11 cellular contexts compared by ENCODE assay signal in the genomic region with DNA sequence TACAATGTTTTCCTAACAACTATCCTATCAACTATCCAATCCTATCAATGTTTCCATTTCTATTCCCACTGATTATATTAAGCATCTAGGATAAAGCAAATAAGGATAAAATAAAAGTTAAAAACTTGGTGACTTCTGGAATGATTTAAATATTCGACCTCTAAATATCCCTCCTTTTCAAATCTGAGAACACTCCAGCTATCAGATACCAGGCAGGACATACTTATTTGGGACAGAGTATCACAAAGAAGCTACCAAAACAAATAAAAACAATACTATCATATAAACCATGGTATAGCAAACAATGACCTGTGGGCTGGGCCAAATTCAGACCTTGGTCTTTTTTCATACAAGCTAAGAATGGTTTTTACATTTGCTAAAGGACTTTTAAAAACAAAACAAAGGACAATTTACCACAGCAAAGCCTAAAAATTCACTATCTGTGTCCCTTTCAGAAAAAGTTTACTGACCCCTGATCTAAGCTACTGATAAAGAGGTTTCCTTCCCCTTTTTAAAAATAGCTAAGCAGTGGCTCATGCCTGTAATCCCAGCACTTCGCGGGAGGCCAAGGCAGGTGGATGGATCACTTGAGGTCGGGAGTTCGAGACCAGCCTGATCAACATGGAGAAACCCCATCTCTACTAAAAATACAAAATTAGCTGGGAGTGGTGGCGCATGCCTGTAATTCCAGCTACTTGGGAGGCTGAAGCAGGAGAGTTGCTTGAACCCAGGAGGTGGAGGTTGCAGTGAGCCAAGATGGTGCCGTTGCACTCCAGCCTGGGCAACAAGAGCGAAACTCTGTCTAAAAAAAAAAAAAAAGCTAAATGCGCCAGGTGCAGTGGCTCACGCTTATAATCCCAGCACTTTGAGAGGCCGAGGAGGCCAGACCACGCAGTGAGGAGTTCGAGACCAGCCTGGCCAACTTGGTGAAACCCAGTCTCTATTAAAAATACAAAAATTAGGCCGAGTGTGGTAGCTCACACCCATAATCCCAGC. TPM values are rescaled to one million over a fixed set of nuclear protein-coding genes. Genes with fewer than 3 reads are reported as not detected.
A peak's percentile ranks its signal among the peaks of the same experiment; 100 is the strongest.
DNase-seq lines count a peak whose midpoint lies in the region; ATAC-seq, FAIRE-seq and TF ChIP-seq lines count a peak whose summit lies in the region.
"Had no signal": no experiment of that assay in that cellular context is flagged by ENCODE, and none has a peak within 500 bp of the region (broad histone marks: within the 10 kb centered on the region; RNA-seq: fewer than 3 reads in every experiment).

No MANE protein-coding gene starts in this region.

- peaks cover 99% of the 10 kb centered on the region for H3K79me2 ChIP-seq in K562 (ENCODE audit: control insufficient read depth, insufficient read depth, low read length)

- H3K27ac ChIP-seq in heart left ventricle (peak overlapping the region in 7 of 12 donors; percentile 6 to 52 (median 29)), K562 (ENCODE audit: extremely low read depth, low read depth, low read length) (peak overlapping the region; percentile 37; the same call in 2 of the 3 replicates)

- no peaks in the 10 kb centered on the region for H3K9me3 Mint-ChIP-seq in stimulated activated effector memory CD8-positive, alpha-beta T cell treated with anti-CD3 and anti-CD28 coated beads, Interleukin-12 subunit alpha, Interleukin-12 subunit beta, amount 100 ng/mL, for 72 hours

- peak; percentile 32 for FAIRE-seq in K562 (lab: Jason Lieb, UNC)
- FAIRE-seq: RCC 7860 had no signal

- intact Hi-C loops in heart left ventricle (cut with DNase I) (loop anchor here in 2 of 10 donors (10.0 kb wide), 2 partner anchors 96 to 284 kb away; a partner anchor contains a TSS), left ventricle myocardium superior (cut with micrococcal nuclease) (no loop called here), K562 (cut with micrococcal nuclease) (loop anchor here (5.0 to 10.0 kb wide), 3 partner anchors 117 to 454 kb away; a partner anchor contains a TSS)

- H3K4me1 ChIP-seq in heart left ventricle, result peaks cover 7 to 68% (median 48%) of the 10 kb centered on the region in 12 donors
- peaks cover 20 to 22% of the 10 kb centered on the region in 2 experiments for H3K4me1 ChIP-seq in K562 (replicated peaks in 1 of 2; ENCODE audit: control insufficient read depth in 2 of 2, insufficient read depth in 2 of 2, low read length in 2 of 2)

- DNase-seq in heart left ventricle (no peak), left ventricle myocardium superior (no peak), NOMO-1 treated with dmso at 0.1 percent for 144 hours (lab: John Stamatoyannopoulos, UW; ENCODE audit: unreplicated experiment) (peak; percentile 24), K562 (ENCODE audit: extremely low read depth in 1 of 4, low spot score in 3 of 4) (peak in 1 of 4 experiments; percentile 62), activated gamma-delta T cell (lab: John Stamatoyannopoulos, UW) (no peak)
- DNase-seq in stimulated activated effector memory CD8-positive, alpha-beta T cell treated with anti-CD3 and anti-CD28 coated beads, Interleukin-12 subunit alpha, Interleukin-12 subunit beta, amount 100 ng/mL, for 72 hours (ENCODE audit: low spot score in 2 of 2), result no peak
- DNase-seq: activated CD4-positive, alpha-beta T cell treated with anti-CD3 and anti-CD28 coated beads for 48 hours; BE2C had no signal

- no peak overlapping the region for H3K4me3 ChIP-seq in heart left ventricle
- H3K4me3 ChIP-seq in K562, result no peak overlapping the region

- no peaks in the 10 kb centered on the region for H3K9me3 ChIP-seq in heart left ventricle
- no peaks in the 10 kb centered on the region for H3K9me3 ChIP-seq in K562 (replicated peaks; ENCODE audit: control insufficient read depth, insufficient read depth, low read depth, low read length)
- H3K9me3 ChIP-seq: BE2C had no signal

- POLR2A ChIA-PET in K562 (lab: Yijun Ruan, JAX), result interaction anchor here (0.8 to 10.2 kb wide), 15 partner anchors 8 to 490 kb away, joined by 3 to 164 read pairs (median 3); no protein-coding TSS in a partner anchor

- H3K9ac ChIP-seq in K562 (ENCODE audit: insufficient read depth in 1 of 2, low read depth in 2 of 2, low read length in 2 of 2), result peak overlapping the region in 1 of 2 experiments; percentile 14; a peak in 1 of 4 replicates

- TF ChIP-seq CTCF in heart left ventricle (IDR thresholded peaks at IDR 0.05) (no peak), K562 (IDR thresholded peaks at IDR 0.05 in 2 of 3, conservative IDR thresholded peaks at IDR 0.05 in 1 of 3; ENCODE audit: insufficient read depth in 2 of 3, low read depth in 1 of 3, low read length in 3 of 3) (no peak)

- H3K36me3 Mint-ChIP-seq in stimulated activated effector memory CD8-positive, alpha-beta T cell treated with anti-CD3 and anti-CD28 coated beads, Interleukin-12 subunit alpha, Interleukin-12 subunit beta, amount 100 ng/mL, for 72 hours, result peaks cover 78% of the 10 kb centered on the region

- peaks cover 43% of the 10 kb centered on the region for H3K4me1 Mint-ChIP-seq in stimulated activated effector memory CD8-positive, alpha-beta T cell treated with anti-CD3 and anti-CD28 coated beads, Interleukin-12 subunit alpha, Interleukin-12 subunit beta, amount 100 ng/mL, for 72 hours

- no peak for TF ChIP-seq RAD21 in K562 (CRISPR knock-in tag; conservative IDR thresholded peaks at IDR 0.05 in 1 of 2, IDR thresholded peaks at IDR 0.05 in 1 of 2)

- no peaks in the 10 kb centered on the region for H3K9me1 ChIP-seq in K562 (ENCODE audit: control insufficient read depth, insufficient read depth, low read length)

- peak overlapping the region; percentile 34 for H3K4me2 ChIP-seq in K562 (ENCODE audit: insufficient read depth, low read length)

- no TSS peak for BruUV-seq in K562 (replicated peaks; lab: Mats Ljungman, UMichigan)

- peak; percentile 51; the same call in 1 of the 2 replicates for TF ChIP-seq EP300 in K562 (IDR thresholded peaks at IDR 0.05; ENCODE audit: low read length)

- peak overlapping the region; percentile 45 for H3K27ac Mint-ChIP-seq in stimulated activated effector memory CD8-positive, alpha-beta T cell treated with anti-CD3 and anti-CD28 coated beads, Interleukin-12 subunit alpha, Interleukin-12 subunit beta, amount 100 ng/mL, for 72 hours

- TF ChIP-seq POLR2A in heart left ventricle (IDR thresholded peaks at IDR 0.05) (no peak), K562 (conservative IDR thresholded peaks at IDR 0.05) (no peak)

- CTCF ChIA-PET in K562 (lab: Yijun Ruan, JAX; ENCODE audit: low intra/inter-chr PET ratio), result no interaction called here

- in situ Hi-C loops in K562 (cut with MboI), result no loop called here

- 77 to 84% (median 80%) methylated on average over 14 of the region's 14 CpGs for WGBS in heart left ventricle, 4 donors
- 47% methylated on average over 14 of the region's 14 CpGs for WGBS in K562 (ENCODE audit: insufficient coverage, low coverage, missing lambda C conversion rate)

- H3K27me3 ChIP-seq in heart left ventricle (no peaks in the 10 kb centered on the region), K562 (ENCODE audit: control insufficient read depth in 2 of 2, insufficient read depth in 2 of 2, low read length in 2 of 2) (no peaks in the 10 kb centered on the region)
- H3K27me3 ChIP-seq: BE2C had no signal

- H3K36me3 ChIP-seq in heart left ventricle (peaks cover 0 to 7% (median 0%) of the 10 kb centered on the region in 9 donors), K562 (ENCODE audit: control insufficient read depth, insufficient read depth, low read length) (peaks cover 38% of the 10 kb centered on the region; the same call in 2 of the 3 replicates)

- ATAC-seq in heart left ventricle (no peak), left ventricle myocardium superior (no peak), K562 (no peak), HG02970 (IDR thresholded peaks at IDR 0.05; ENCODE audit: low FRiP score, unreplicated experiment) (no peak), GM19324 (IDR thresholded peaks at IDR 0.05; ENCODE audit: low FRiP score, unreplicated experiment) (no peak)
- ATAC-seq in stimulated activated effector memory CD8-positive, alpha-beta T cell treated with anti-CD3 and anti-CD28 coated beads, Interleukin-12 subunit alpha, Interleukin-12 subunit beta, amount 100 ng/mL, for 72 hours, result no peak

- peak overlapping the region; percentile 82 for H3K4me3 Mint-ChIP-seq in stimulated activated effector memory CD8-positive, alpha-beta T cell treated with anti-CD3 and anti-CD28 coated beads, Interleukin-12 subunit alpha, Interleukin-12 subunit beta, amount 100 ng/mL, for 72 hours

- no peak overlapping the region for H2AFZ ChIP-seq in K562 (ENCODE audit: low read depth, low read length)

- peaks cover 14% of the 10 kb centered on the region; the same call in 1 of the 2 replicates for H4K20me1 ChIP-seq in K562 (replicated peaks; ENCODE audit: control insufficient read depth, insufficient read depth, low read length)

TF ChIP-seq in K562, 482 proteins besides CTCF, POLR2A, EP300 and RAD21 (continues in another document):
- TF ChIP-seq RFX7 (CRISPR knock-in tag; IDR thresholded peaks at IDR 0.05) (no peak), ZNF140 (CRISPR knock-in tag; IDR thresholded peaks at IDR 0.05) (no peak), NBN (IDR thresholded peaks at IDR 0.05; ENCODE audit: low read depth) (peak; percentile 55; the same call in 1 of the 2 replicates), JUND (IDR thresholded peaks at IDR 0.05; ENCODE audit: borderline replicate concordance, low read depth, low read length) (peak; percentile 63), JUND (tag; IDR thresholded peaks at IDR 0.05; ENCODE audit: borderline replicate concordance, low read depth, low read length) (peak; percentile 55; the same call in 1 of the 3 replicates)

RNA-seq across cellular contexts. Expression of a gene that starts 6.0 kb away (rescaled TPM):
- total RNA-seq in heart left ventricle (10 to 100 TPM; 19.5 to 31.7 (median 28.1) TPM), left ventricle myocardium superior (24.3 TPM), K562 (2014; rRNA removed) (61.1 and 75.3 TPM in 2 replicates), K562 (2014; rRNA removed; fragmentation: Illumina TruSeq; extraction: Trizol) (84.8 and 96.0 TPM in 2 replicates), K562 (2015; rRNA removed; fragmentation: Illumina TruSeq; extraction: Trizol) (82.3 and 89.0 TPM in 2 replicates), K562 (2021) (104 and 108 TPM in 2 replicates)
- polyA plus RNA-seq in heart left ventricle (10 to 100 TPM in 1 of 2 donors, 1 to 10 TPM in 1; 3.7 to 13.0 TPM), K562 (2011; rRNA removed) (91.5 and 110 TPM in 2 replicates), K562 (2014; fragmentation: Illumina TruSeq; extraction: Trizol) (96.4 and 110 TPM in 2 replicates), K562 (2014; fragmentation: Nextera tagmentation; extraction: Ambion mirVana) (10 to 100 TPM; 21.9 to 31.8 TPM), K562 (2014; rRNA removed) (72.4 and 72.8 TPM in 2 replicates)
- 74.3 and 181 TPM in 2 replicates for total RNA-seq in K562 (2011; cell fraction: chromatin; rRNA removed; ENCODE audit: low replicate concordance)
- 48.2 and 59.3 TPM in 2 replicates for total RNA-seq in K562 (2011; cell fraction: nucleolus; rRNA removed)
- 75.8 and 76.4 TPM in 2 replicates for total RNA-seq in K562 (2011; cell fraction: nucleoplasm; rRNA removed)
- polyA plus RNA-seq in K562 (2011; cell fraction: cytosol; rRNA removed), result 68.3 and 73.2 TPM in 2 replicates
- polyA plus RNA-seq in K562 (2011; cell fraction: nucleus; rRNA removed), result 93.8 and 98.5 TPM in 2 replicates
- 48.9 and 59.8 TPM in 2 replicates for polyA plus RNA-seq in K562 (2012)
- 136 and 137 TPM in 2 replicates for polyA minus RNA-seq in K562 (2011; rRNA and poly(A)+ RNA removed)
- 54.4 and 71.0 TPM in 2 replicates for polyA minus RNA-seq in K562 (2011; cell fraction: cytosol; rRNA and poly(A)+ RNA removed)
- 37.6 and 61.4 TPM in 2 replicates for polyA minus RNA-seq in K562 (2011; cell fraction: nucleus; rRNA and poly(A)+ RNA removed)
